8 cellular contexts compared by ENCODE assay signal in genomic region chr1:197903196-197903514, GRCh38.
DNase-seq lines count a peak whose midpoint lies in the region; ATAC-seq lines count a peak whose summit lies in the region.

No MANE protein-coding gene starts in this region.

- H3K9ac ChIP-seq in adipocyte (ENCODE audit: low read length), result peak overlapping the region; percentile 97

- no peaks in the 10 kb centered on the region for H3K9me3 ChIP-seq in adipocyte (ENCODE audit: control insufficient read depth, low read length)

- no peak for ATAC-seq in HG03354 (IDR thresholded peaks at IDR 0.05; ENCODE audit: poor library complexity, severe bottlenecking, unreplicated experiment)

- peak overlapping the region; percentile 94 for H3K4me3 ChIP-seq in adipocyte (ENCODE audit: low read length)

- DNase-seq in NCI-H345 treated with DMSO at 0.1 percent for 48 hours (lab: John Stamatoyannopoulos, UW; ENCODE audit: unreplicated experiment) (peak; percentile 56), NCI-H345 (lab: John Stamatoyannopoulos, UW) (no peak), adipocyte (ENCODE audit: low read depth) (no peak), substantia nigra (lab: John Stamatoyannopoulos, UW) (no peak)
- no peak for DNase-seq in activated effector memory CD4-positive, alpha-beta T cell treated with Interleukin-2 at 50 U/mL for 16 hours
- DNase-seq in stimulated activated CD4-positive, alpha-beta T cell treated with anti-CD3 and anti-CD28 coated beads, Interleukin-4, amount 100 ng/mL, for 4 hours, result no peak

- H3K27ac ChIP-seq in layer of hippocampus (ENCODE audit: low read depth, low read length) (peak overlapping the region; percentile 21), substantia nigra (ENCODE audit: low read depth, low read length, poor library complexity, severe bottlenecking) (peak overlapping the region; percentile 51)

- peaks cover 11% of the 10 kb centered on the region for H3K4me1 ChIP-seq in adipocyte (ENCODE audit: control insufficient read depth, insufficient read depth, low read length)

- H3K27me3 ChIP-seq in adipocyte (replicated peaks; ENCODE audit: control insufficient read depth, insufficient read depth, low read length), result peaks cover 17% of the 10 kb centered on the region
- peaks cover under 1% of the 10 kb centered on the region for H3K27me3 ChIP-seq in layer of hippocampus (ENCODE audit: control insufficient read depth, insufficient read depth, low read length)

- H3K36me3 ChIP-seq in adipocyte (ENCODE audit: control insufficient read depth, insufficient read depth, low read length, severe bottlenecking), result no peaks in the 10 kb centered on the region
